In the genomic region with DNA sequence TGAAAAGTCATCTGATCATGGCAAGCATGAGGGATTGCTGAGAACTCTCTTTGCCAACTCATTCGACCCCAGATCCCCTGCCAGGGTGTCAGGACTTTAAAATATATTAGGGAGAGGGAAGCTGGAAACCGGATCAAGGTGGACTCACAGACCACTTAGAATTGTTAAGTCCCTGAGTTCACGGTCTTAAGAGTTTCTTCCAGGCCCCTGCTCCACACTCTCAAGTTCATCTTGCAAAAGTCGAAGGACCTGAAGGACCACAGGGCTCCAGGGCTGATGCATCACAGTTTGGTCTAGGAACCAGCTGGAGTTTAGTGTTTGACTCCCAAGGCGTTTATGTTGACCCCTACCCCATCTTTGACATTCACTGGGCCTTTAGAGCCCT, we compare ENCODE assay signal across 1 cellular context.
TF ChIP-seq lines count a peak whose summit lies in the region.

No MANE protein-coding gene starts in this region.

TF ChIP-seq in A549, 52 proteins besides CTCF, POLR2A, EP300 and RAD21:
- TF ChIP-seq MAX (IDR thresholded peaks at IDR 0.05) (no peak), CEBPB (IDR thresholded peaks at IDR 0.05) (no peak), EHMT2 (IDR thresholded peaks at IDR 0.05; ENCODE audit: low read depth) (no peak), JUNB (IDR thresholded peaks at IDR 0.05) (0 out of 2 replicates have a peak, but pooled peaks have one; percentile 6)
